8 cellular contexts compared by ENCODE assay signal in the genomic region with DNA sequence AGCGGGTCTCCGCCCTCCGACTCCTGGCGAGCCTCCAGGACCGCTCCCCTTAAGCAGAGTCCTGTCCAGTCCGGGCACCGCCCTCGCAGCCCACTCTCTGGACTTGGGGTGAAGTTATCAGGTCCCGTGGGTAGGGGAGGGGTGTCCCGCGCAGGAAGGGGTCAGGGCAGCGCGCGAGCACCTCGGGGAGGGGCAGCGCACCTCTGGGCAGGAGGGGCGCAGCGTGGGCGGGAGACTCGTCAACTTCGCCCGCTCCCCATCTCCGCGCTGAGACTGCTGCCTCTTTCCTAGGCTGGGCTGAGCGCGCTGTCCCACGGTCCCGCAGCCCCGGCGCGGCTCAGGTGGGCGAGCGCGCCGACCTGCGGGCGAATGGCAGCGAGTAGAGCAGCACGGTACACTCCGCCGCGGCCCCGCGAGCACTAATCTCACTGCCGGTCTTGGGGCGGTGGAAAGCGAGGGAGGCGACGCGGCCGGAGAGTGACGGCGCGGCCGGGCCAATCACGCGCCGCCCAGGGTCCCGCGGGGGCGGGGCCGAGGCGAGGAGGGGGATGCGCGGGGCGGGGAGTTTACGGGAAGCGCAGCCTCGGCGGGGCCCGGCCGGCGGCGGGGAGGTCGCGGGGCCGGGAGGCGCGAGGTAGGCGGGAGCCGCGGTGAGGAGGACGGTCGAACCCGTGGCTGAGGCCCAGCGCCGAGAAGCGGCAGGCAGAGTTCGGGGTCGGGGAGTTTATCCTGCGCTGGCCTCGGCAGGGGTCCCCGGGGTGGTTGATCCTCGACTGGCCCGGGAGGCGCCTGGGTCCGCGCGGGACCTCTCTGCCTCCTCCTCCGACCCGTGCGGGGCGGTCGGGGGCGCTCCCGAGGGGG.
DNase-seq lines count a peak whose midpoint lies in the region; ATAC-seq and TF ChIP-seq lines count a peak whose summit lies in the region.

Gene MAN1A1, minus strand, starts transcription at position 421 of the 861 bp plus-strand sequence. CDS start 696 bp downstream, outside the sequence.

- peak within 1 kb of the TSS; percentile 93 for H3K27ac ChIP-seq in muscle layer of colon (ENCODE audit: low read depth, low read length)

- no peaks in the 10 kb centered on the region for H3K9me3 ChIP-seq in muscle layer of colon (ENCODE audit: low read length)

- peak; percentile 75 for ATAC-seq in GM19455 (IDR thresholded peaks at IDR 0.05; ENCODE audit: unreplicated experiment)

- DNase-seq in COLO829 (ENCODE audit: low spot score) (peak; percentile 42), HK-2 (ENCODE audit: unreplicated experiment) (peak; percentile 89), OCI-M1 (lab: John Stamatoyannopoulos, UW) (peak; percentile 97), activated T-cell treated with anti-CD3 and anti-CD28 coated beads for 48 hours (ENCODE audit: low read depth) (peak; percentile 91), erythroblast (lab: John Stamatoyannopoulos, UW) (peak; percentile 92 to 96)
- DNase-seq in stimulated activated CD8-positive, alpha-beta memory T cell treated with anti-CD3 and anti-CD28 coated beads, Interleukin-7, amount 100 ng/mL, for 24 hours (ENCODE audit: low read depth) = peak; percentile 73

- H3K4me3 ChIP-seq in muscle layer of colon (ENCODE audit: low read depth in 1 of 2, low read length in 2 of 2) = peak within 1 kb of the TSS; percentile 77 to 89

- H3K27me3 ChIP-seq in muscle layer of colon (ENCODE audit: control insufficient read depth in 1 of 2, insufficient read depth in 2 of 2, low read length in 2 of 2) = no peaks in the 10 kb centered on the region

- peaks cover 26% of the 10 kb centered on the region for H3K4me1 ChIP-seq in muscle layer of colon (ENCODE audit: insufficient read depth, low read length)

- peak; percentile 92 for TF ChIP-seq POLR2A in erythroblast (IDR thresholded peaks at IDR 0.05; ENCODE audit: low read length)

- peak within 1 kb of the TSS; percentile 74 for H3K9ac ChIP-seq in muscle layer of colon (ENCODE audit: low read length)

- H3K36me3 ChIP-seq in muscle layer of colon (ENCODE audit: insufficient read depth, low read length) = no peaks in the 10 kb centered on the region

Comparison
In these comparisons a context has a peak if more than half of its experiments do, and no peak if none do; other contexts are left out.
1. Peak in every context shown above with its lines: DNase-seq, ATAC-seq, H3K4me3 ChIP-seq and H3K27ac ChIP-seq.
2. DNase-seq: peak in every context shown above with its lines; median percentile 97 in OCI-M1; 94 in erythroblast; 91 in activated T-cell treated with anti-CD3 and anti-CD28 coated beads for 48 hours; 89 in HK-2; 73 in stimulated activated CD8-positive, alpha-beta memory T cell treated with anti-CD3 and anti-CD28 coated beads, Interleukin-7, amount 100 ng/mL, for 24 hours; 42 in COLO829.